In genomic region chr18:75063196-75063595, GRCh38 we compare ENCODE assay signal across 18 cellular contexts.
DNase-seq lines count a peak whose midpoint lies in the region; ATAC-seq and TF ChIP-seq lines count a peak whose summit lies in the region.
"Had no signal": no experiment of that assay in that cellular context is flagged by ENCODE, and none has a peak within 500 bp of the region (broad histone marks: within the 10 kb centered on the region; RNA-seq: fewer than 3 reads in every experiment).

No MANE protein-coding gene starts in this region.

- no peak overlapping the region for H3K4me2 ChIP-seq in GM23338

- H3K27ac Mint-ChIP-seq in central memory CD8-positive, alpha-beta T cell (ENCODE audit: low read depth), result peak overlapping the region; percentile 65
- H3K27ac Mint-ChIP-seq in neural crest cell (ENCODE audit: unreplicated experiment) (peak overlapping the region; percentile 71), GM23338 (no peak overlapping the region)
- H3K27ac Mint-ChIP-seq: H9, IgD-negative memory B cell had no signal

- no peak for ATAC-seq in central memory CD8-positive, alpha-beta T cell (replicated peaks; ENCODE audit: extremely low read depth, poor library complexity, severe bottlenecking)
- peak; percentile 14 for ATAC-seq in esophagus mucosa
- ATAC-seq in HG03521 (IDR thresholded peaks at IDR 0.05; ENCODE audit: unreplicated experiment), result no peak
- ATAC-seq in GM23338, result no peak
- ATAC-seq: HepG2 had no signal

- H3K4me1 ChIP-seq in GM23338 (ENCODE audit: insufficient read depth), result no peaks in the 10 kb centered on the region
- H3K4me1 ChIP-seq: BE2C, Caco-2 had no signal

- H3K4me3 ChIP-seq in MG63, result no peak overlapping the region
- no peak overlapping the region for H3K4me3 ChIP-seq in GM23338

- no peaks in the 10 kb centered on the region for H4K20me1 ChIP-seq in GM23338 (replicated peaks; ENCODE audit: insufficient read depth)

- H3K36me3 Mint-ChIP-seq in central memory CD8-positive, alpha-beta T cell (ENCODE audit: insufficient read depth), result peaks cover 8% of the 10 kb centered on the region
- H3K36me3 Mint-ChIP-seq in neural crest cell (ENCODE audit: low read depth) (peaks cover 7% of the 10 kb centered on the region), GM23338 (ENCODE audit: low read depth) (no peaks in the 10 kb centered on the region; the same call in 2 of the 3 replicates)

- no peak overlapping the region for H2AFZ ChIP-seq in GM23338

- H3K4me3 Mint-ChIP-seq in central memory CD8-positive, alpha-beta T cell, result no peak overlapping the region
- H3K4me3 Mint-ChIP-seq in neural crest cell (no peak overlapping the region), GM23338 (no peak overlapping the region)
- H3K4me3 Mint-ChIP-seq: CD4-positive, CD25-positive, alpha-beta regulatory T cell; CD8-positive, alpha-beta memory T cell; H9; IgD-negative memory B cell had no signal

- no peaks in the 10 kb centered on the region for H3K9me2 ChIP-seq in GM23338 (ENCODE audit: insufficient read depth)

- H3K36me3 ChIP-seq in MG63, result no peaks in the 10 kb centered on the region
- H3K36me3 ChIP-seq in GM23338 (ENCODE audit: insufficient read depth), result no peaks in the 10 kb centered on the region
- H3K36me3 ChIP-seq: BE2C had no signal

- H3K9me3 ChIP-seq in MG63, result no peaks in the 10 kb centered on the region
- H3K9me3 ChIP-seq: BE2C, Caco-2 had no signal

- no peak for DNase-seq in central memory CD8-positive, alpha-beta T cell (ENCODE audit: low spot score in 2 of 2)
- DNase-seq in neural crest cell (ENCODE audit: low read depth, low spot score) (no peak), MG63 (no peak), GM23338 (ENCODE audit: low spot score) (no peak)
- DNase-seq: ACHN; BE2C; C1 segment of cervical spinal cord; Caco-2; CD4-positive, CD25-positive, alpha-beta regulatory T cell; CD8-positive, alpha-beta memory T cell; DMS153; DMS79; GDM1; H9 had no signal

- no peaks in the 10 kb centered on the region for H3K27me3 Mint-ChIP-seq in central memory CD8-positive, alpha-beta T cell
- no peaks in the 10 kb centered on the region for H3K27me3 Mint-ChIP-seq in neural crest cell (ENCODE audit: low read depth)
- peaks cover 9% of the 10 kb centered on the region for H3K27me3 Mint-ChIP-seq in GM23338 (ENCODE audit: insufficient read depth, low read depth, poor library complexity)
- H3K27me3 Mint-ChIP-seq: CD4-positive, CD25-positive, alpha-beta regulatory T cell; CD8-positive, alpha-beta memory T cell; IgD-negative memory B cell had no signal

- TF ChIP-seq CTCF in neural crest cell (conservative IDR thresholded peaks at IDR 0.05) (no peak), GM23338 (conservative IDR thresholded peaks at IDR 0.05; ENCODE audit: low read depth in 2 of 2) (no peak)

- H3F3A ChIP-seq in GM23338 (replicated peaks; ENCODE audit: low read depth), result no peaks in the 10 kb centered on the region

- H3K4me1 Mint-ChIP-seq in central memory CD8-positive, alpha-beta T cell, result peaks cover 11% of the 10 kb centered on the region
- H3K4me1 Mint-ChIP-seq in neural crest cell, result no peaks in the 10 kb centered on the region
- H3K4me1 Mint-ChIP-seq in GM23338, result peaks cover 7% of the 10 kb centered on the region

- no peaks in the 10 kb centered on the region for H3K9me3 Mint-ChIP-seq in central memory CD8-positive, alpha-beta T cell
- H3K9me3 Mint-ChIP-seq in neural crest cell (peaks cover 3% of the 10 kb centered on the region), GM23338 (no peaks in the 10 kb centered on the region)
- H3K9me3 Mint-ChIP-seq: CD8-positive, alpha-beta memory T cell; H9; IgD-negative memory B cell had no signal

- no peaks in the 10 kb centered on the region for H3K79me2 ChIP-seq in GM23338 (replicated peaks; ENCODE audit: insufficient read depth)

- H3K27me3 ChIP-seq in MG63 (no peaks in the 10 kb centered on the region), GM23338 (ENCODE audit: insufficient read depth) (no peaks in the 10 kb centered on the region)
- H3K27me3 ChIP-seq: BE2C had no signal

- H3K27ac ChIP-seq in GM23338 (ENCODE audit: low read depth), result no peak overlapping the region

TF ChIP-seq in GM23338, 12 proteins besides CTCF, POLR2A, EP300 and RAD21 (continues in another document):
- TF ChIP-seq NANOG (IDR thresholded peaks at IDR 0.05; ENCODE audit: borderline replicate concordance) (no peak), STAT1 (IDR thresholded peaks at IDR 0.05; ENCODE audit: unreplicated experiment) (no peak), POLR2AphosphoS5 (IDR thresholded peaks at IDR 0.05; ENCODE audit: low read depth) (no peak), EZH2 (IDR thresholded peaks at IDR 0.05; ENCODE audit: low read depth, unreplicated experiment) (no peak), EZH2phosphoT487 (IDR thresholded peaks at IDR 0.05; ENCODE audit: unreplicated experiment) (no peak), ZNF114 (CRISPR knock-in tag; IDR thresholded peaks at IDR 0.05) (no peak)
- TF ChIP-seq, protein P1, sequence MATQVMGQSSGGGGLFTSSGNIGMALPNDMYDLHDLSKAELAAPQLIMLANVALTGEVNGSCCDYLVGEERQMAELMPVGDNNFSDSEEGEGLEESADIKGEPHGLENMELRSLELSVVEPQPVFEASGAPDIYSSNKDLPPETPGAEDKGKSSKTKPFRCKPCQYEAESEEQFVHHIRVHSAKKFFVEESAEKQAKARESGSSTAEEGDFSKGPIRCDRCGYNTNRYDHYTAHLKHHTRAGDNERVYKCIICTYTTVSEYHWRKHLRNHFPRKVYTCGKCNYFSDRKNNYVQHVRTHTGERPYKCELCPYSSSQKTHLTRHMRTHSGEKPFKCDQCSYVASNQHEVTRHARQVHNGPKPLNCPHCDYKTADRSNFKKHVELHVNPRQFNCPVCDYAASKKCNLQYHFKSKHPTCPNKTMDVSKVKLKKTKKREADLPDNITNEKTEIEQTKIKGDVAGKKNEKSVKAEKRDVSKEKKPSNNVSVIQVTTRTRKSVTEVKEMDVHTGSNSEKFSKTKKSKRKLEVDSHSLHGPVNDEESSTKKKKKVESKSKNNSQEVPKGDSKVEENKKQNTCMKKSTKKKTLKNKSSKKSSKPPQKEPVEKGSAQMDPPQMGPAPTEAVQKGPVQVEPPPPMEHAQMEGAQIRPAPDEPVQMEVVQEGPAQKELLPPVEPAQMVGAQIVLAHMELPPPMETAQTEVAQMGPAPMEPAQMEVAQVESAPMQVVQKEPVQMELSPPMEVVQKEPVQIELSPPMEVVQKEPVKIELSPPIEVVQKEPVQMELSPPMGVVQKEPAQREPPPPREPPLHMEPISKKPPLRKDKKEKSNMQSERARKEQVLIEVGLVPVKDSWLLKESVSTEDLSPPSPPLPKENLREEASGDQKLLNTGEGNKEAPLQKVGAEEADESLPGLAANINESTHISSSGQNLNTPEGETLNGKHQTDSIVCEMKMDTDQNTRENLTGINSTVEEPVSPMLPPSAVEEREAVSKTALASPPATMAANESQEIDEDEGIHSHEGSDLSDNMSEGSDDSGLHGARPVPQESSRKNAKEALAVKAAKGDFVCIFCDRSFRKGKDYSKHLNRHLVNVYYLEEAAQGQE (IDR thresholded peaks at IDR 0.05; ENCODE audit: unreplicated experiment), result no peak
